ENCODE assay signal across 8 cellular contexts in the genomic region with DNA sequence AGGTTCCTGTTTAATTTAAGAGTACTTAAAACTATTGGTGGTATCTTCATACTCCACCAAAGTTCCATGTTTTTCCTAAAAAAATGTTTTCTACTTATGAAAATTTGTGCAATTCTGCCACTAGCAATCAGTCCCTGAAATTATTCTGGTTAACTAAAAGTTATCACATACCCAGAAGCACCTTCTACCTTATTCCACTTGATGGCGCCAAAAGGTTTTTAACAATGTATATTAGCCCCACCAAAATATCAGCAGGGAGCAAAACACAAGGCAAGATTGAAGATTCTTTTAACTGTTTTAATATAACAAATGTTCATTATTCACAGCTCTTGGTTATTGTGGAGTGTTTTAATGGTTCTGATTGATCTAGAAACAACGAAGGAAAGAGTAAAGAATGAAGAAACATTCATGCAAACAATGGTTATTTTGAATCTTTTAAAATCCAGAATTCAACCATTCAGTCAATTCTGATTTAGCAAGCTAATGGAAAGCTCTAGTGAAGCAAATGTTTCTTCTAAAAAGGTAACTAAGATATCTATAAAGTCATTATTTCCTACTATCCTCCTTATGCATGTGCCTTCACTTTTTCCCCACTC.
DNase-seq lines count a peak whose midpoint lies in the region; ATAC-seq and TF ChIP-seq lines count a peak whose summit lies in the region.

No MANE protein-coding gene starts in this region.

- no peak overlapping the region for H3K4me3 ChIP-seq in CD4-positive, CD25-positive, alpha-beta regulatory T cell (ENCODE audit: low read depth, low read length)
- H3K4me3 ChIP-seq in right cardiac atrium (ENCODE audit: low read length), result no peak overlapping the region
- H3K4me3 ChIP-seq in spleen, result no peak overlapping the region

- H3K9me3 ChIP-seq in CD4-positive, CD25-positive, alpha-beta regulatory T cell (ENCODE audit: control insufficient read depth in 2 of 2, low read length in 2 of 2), result no peaks in the 10 kb centered on the region
- H3K9me3 ChIP-seq in right cardiac atrium (ENCODE audit: control insufficient read depth, low read length) (no peaks in the 10 kb centered on the region), spleen (no peaks in the 10 kb centered on the region)

- peaks cover 4% of the 10 kb centered on the region for H3K27me3 ChIP-seq in CD4-positive, CD25-positive, alpha-beta regulatory T cell (ENCODE audit: control insufficient read depth, insufficient read depth, low read length)
- H3K27me3 ChIP-seq in right cardiac atrium (ENCODE audit: control insufficient read depth, insufficient read depth) (no peaks in the 10 kb centered on the region), spleen (replicated peaks in 1 of 7) (no peaks in the 10 kb centered on the region)

- H3K4me3 Mint-ChIP-seq in CD4-positive, CD25-positive, alpha-beta regulatory T cell, result no peak overlapping the region

- intact Hi-C loops in right cardiac atrium (cut with DNase I), result loop anchor here (5.0 to 10.0 kb wide), 4 partner anchors 191 to 503 kb away; no protein-coding TSS in a partner anchor
- intact Hi-C loops in spleen (cut with DNase I; ENCODE audit: low total_unique reads), result loop anchor here (5.0 kb wide), 1 partner anchor 821 kb away; no protein-coding TSS in a partner anchor

- H3K4me1 Mint-ChIP-seq in CD4-positive, CD25-positive, alpha-beta regulatory T cell, result no peaks in the 10 kb centered on the region

- H3K9me3 Mint-ChIP-seq in CD4-positive, CD25-positive, alpha-beta regulatory T cell, result no peaks in the 10 kb centered on the region

- no peaks in the 10 kb centered on the region for H3K4me1 ChIP-seq in CD4-positive, CD25-positive, alpha-beta regulatory T cell (ENCODE audit: control insufficient read depth, insufficient read depth, low read length, poor library complexity, severe bottlenecking)
- H3K4me1 ChIP-seq in right cardiac atrium (ENCODE audit: control insufficient read depth, insufficient read depth, low read length) (no peaks in the 10 kb centered on the region), spleen (no peaks in the 10 kb centered on the region)

- H3K36me3 Mint-ChIP-seq in CD4-positive, CD25-positive, alpha-beta regulatory T cell, result no peaks in the 10 kb centered on the region

- no peak for ATAC-seq in CD4-positive, CD25-positive, alpha-beta regulatory T cell (ENCODE audit: low read depth in 2 of 2)
- ATAC-seq in GM18498 (IDR thresholded peaks at IDR 0.05; ENCODE audit: unreplicated experiment) (peak; percentile 71), HG02981 (IDR thresholded peaks at IDR 0.05; ENCODE audit: unreplicated experiment) (peak; percentile 84), right cardiac atrium (peak; percentile 67 to 77)

- 4% methylated on average over 2 of the region's 2 CpGs for WGBS in right cardiac atrium
- 4 to 9% (median 7%) methylated on average over 2 of the region's 2 CpGs for WGBS in spleen, 5 donors

- peak overlapping the region in 1 of 3 donors; percentile 34 for H3K27ac Mint-ChIP-seq in CD4-positive, CD25-positive, alpha-beta regulatory T cell

- peaks cover 10% of the 10 kb centered on the region for H3K27me3 Mint-ChIP-seq in CD4-positive, CD25-positive, alpha-beta regulatory T cell

- peak; percentile 21 to 71 (median 63) for TF ChIP-seq CTCF in spleen (IDR thresholded peaks at IDR 0.05 in 8 of 11, conservative IDR thresholded peaks at IDR 0.05 in 3 of 11)

- H3K27ac ChIP-seq in CD4-positive, CD25-positive, alpha-beta regulatory T cell (ENCODE audit: insufficient read depth, low read length, poor library complexity, severe bottlenecking), result no peak overlapping the region
- H3K27ac ChIP-seq in right cardiac atrium (ENCODE audit: low read length) (no peak overlapping the region), spleen (no peak overlapping the region)

- no peak for TF ChIP-seq POLR2A in spleen (IDR thresholded peaks at IDR 0.05)

- no peaks in the 10 kb centered on the region for H3K36me3 ChIP-seq in CD4-positive, CD25-positive, alpha-beta regulatory T cell (ENCODE audit: control insufficient read depth, insufficient read depth, low read length)
- H3K36me3 ChIP-seq in spleen, result no peaks in the 10 kb centered on the region

- DNase-seq in CD4-positive, CD25-positive, alpha-beta regulatory T cell, result peak in 2 of 3 donors; percentile 39 to 54
- peak; percentile 49 for DNase-seq in NCI-H446 treated with DMSO at 0.1 percent for 48 hours (lab: John Stamatoyannopoulos, UW)
- peak; percentile 66 for DNase-seq in astrocyte of the hippocampus (ENCODE audit: low read depth, low spot score)
- no peak for DNase-seq in right cardiac atrium
- no peak for DNase-seq in spleen
- no peak for DNase-seq in activated CD8-positive, alpha-beta memory T cell treated with anti-CD3 and anti-CD28 coated beads, Interleukin-2, amount 50 U/mL, for 4 hours

Comparison
In these comparisons a context has a peak if more than half of its experiments do, and no peak if none do; other contexts are left out.
1. ATAC-seq: peak in GM18498 (single experiment), HG02981 (single experiment) and right cardiac atrium (2 of 2); none in CD4-positive, CD25-positive, alpha-beta regulatory T cell (0 of 2).
2. DNase-seq: peak in CD4-positive, CD25-positive, alpha-beta regulatory T cell (2 of 3), NCI-H446 treated with DMSO at 0.1 percent for 48 hours (single experiment) and astrocyte of the hippocampus (single experiment); none in right cardiac atrium (0 of 3), spleen (single experiment) and activated CD8-positive, alpha-beta memory T cell treated with anti-CD3 and anti-CD28 coated beads, Interleukin-2, amount 50 U/mL, for 4 hours (single experiment).